In the genomic region with DNA sequence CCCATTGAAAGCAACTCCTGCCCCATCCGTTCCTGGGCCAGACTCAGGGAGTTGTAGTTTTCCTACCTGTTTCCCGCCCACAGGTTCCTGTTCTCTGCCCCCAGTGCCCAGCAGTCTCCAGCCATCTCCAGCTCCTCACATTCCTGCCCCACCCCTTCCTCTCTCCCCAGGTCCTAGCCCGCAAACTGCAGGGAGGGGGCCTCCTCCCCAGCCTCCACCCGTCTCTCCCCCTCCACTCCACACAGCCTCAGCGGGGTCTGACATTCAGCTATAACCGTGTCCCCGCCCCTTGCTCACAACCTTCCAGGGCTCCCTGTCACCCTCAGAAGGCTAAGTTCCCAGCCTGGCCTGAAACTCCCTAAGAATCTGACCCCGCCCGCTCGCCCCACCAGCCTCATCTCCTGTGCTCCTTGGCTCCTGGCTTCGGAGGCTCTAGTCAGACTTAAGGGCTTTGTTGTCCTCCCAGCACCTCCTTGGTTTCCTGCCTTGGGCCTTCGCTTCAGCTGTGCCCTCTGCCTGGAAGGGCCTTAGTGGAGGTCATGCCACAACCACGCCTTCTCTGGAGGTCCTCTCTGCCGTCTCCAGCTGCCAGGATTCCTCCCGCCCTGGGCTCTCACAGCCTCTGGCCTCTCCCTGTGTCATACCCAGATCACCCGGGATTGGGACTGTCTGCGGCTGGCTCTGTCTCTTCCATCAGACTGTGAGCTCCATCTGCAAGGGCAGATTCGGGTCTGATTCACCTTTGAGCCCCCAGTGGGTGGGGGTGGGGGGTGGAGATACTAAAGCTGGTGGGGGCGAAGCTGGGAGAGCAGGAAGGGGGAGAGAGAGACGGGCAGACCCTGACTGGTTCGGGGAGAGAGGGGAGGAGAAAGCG, we compare ENCODE assay signal across 8 cellular contexts. TPM values are rescaled to one million over a fixed set of nuclear protein-coding genes. Genes with fewer than 3 reads are reported as not detected.
DNase-seq lines count a peak whose midpoint lies in the region; ATAC-seq lines count a peak whose summit lies in the region.

No MANE protein-coding gene starts in this region.

- H3K4me3 ChIP-seq in iPS DF 6.9 (ENCODE audit: low read length) = peak overlapping the region; percentile 77; the same call in 1 of the 2 replicates

- no peaks in the 10 kb centered on the region for H3K36me3 ChIP-seq in iPS DF 6.9 (ENCODE audit: control insufficient read depth, insufficient read depth, low read length)

- peaks cover 4% of the 10 kb centered on the region for H3K4me1 ChIP-seq in iPS DF 6.9 (ENCODE audit: control insufficient read depth, insufficient read depth, low read length)

- no peaks in the 10 kb centered on the region for H3K9me3 ChIP-seq in iPS DF 6.9 (ENCODE audit: control insufficient read depth, insufficient read depth, low read length)

- no peak for ATAC-seq in GM21717 (IDR thresholded peaks at IDR 0.05; ENCODE audit: unreplicated experiment)

- H3K27ac ChIP-seq in iPS DF 6.9 (ENCODE audit: low read length) = no peak overlapping the region

- H3K27me3 ChIP-seq in iPS DF 6.9 (ENCODE audit: control insufficient read depth, insufficient read depth, low read length) = no peaks in the 10 kb centered on the region

- in situ Hi-C loops in Caki2 (cut with HindIII; ENCODE audit: low pct_unique_long_range_greater_than_20kb, low sequenced_read_pairs) = no loop called here

- WGBS in iPS DF 6.9 (ENCODE audit: insufficient coverage, insufficient read length) = no CpG with 5 or more reads among the region's 22 CpGs

- DNase-seq in Caki2 (ENCODE audit: low read depth) (peak; percentile 76), NCI-H1694 (lab: John Stamatoyannopoulos, UW) (peak; percentile 37), astrocyte of the hippocampus (ENCODE audit: low read depth, low spot score) (peak; percentile 68), iPS DF 6.9 (ENCODE audit: low read depth, low spot score) (peak; percentile 25), putamen (ENCODE audit: low spot score) (peak; percentile 60), NOMO-1 (lab: John Stamatoyannopoulos, UW; ENCODE audit: unreplicated experiment in 2 of 2) (no peak), NCI-H128 (lab: John Stamatoyannopoulos, UW; ENCODE audit: unreplicated experiment) (no peak)

RNA-seq across cellular contexts. Expression of a gene that starts 5.1 kb away (rescaled TPM):
- total RNA-seq in Caki2 (2014; rRNA removed; shearing (Covaris generic); ENCODE audit: low replicate concordance) = 2.1 and 4.9 TPM in 2 replicates

RNA-seq across cellular contexts. Expression of a gene that starts 35.8 kb away (rescaled TPM):
- not detected in 2 replicates for total RNA-seq in Caki2 (2014; rRNA removed; shearing (Covaris generic); ENCODE audit: low replicate concordance)

RNA-seq across cellular contexts. Expression of a gene that starts 41.4 kb away (rescaled TPM):
- total RNA-seq in Caki2 (2014; rRNA removed; shearing (Covaris generic); ENCODE audit: low replicate concordance) = not detected in 2 replicates

RNA-seq across cellular contexts. Expression of a gene that starts 57.8 kb away (rescaled TPM):
- not detected in 2 replicates for total RNA-seq in Caki2 (2014; rRNA removed; shearing (Covaris generic); ENCODE audit: low replicate concordance)

Comparison
In these comparisons a context has a peak if more than half of its experiments do, and no peak if none do; other contexts are left out.
1. DNase-seq: peak in Caki2 (single experiment), NCI-H1694 (single experiment), astrocyte of the hippocampus (single experiment), iPS DF 6.9 (single experiment) and putamen (single experiment); none in NOMO-1 (0 of 2) and NCI-H128 (single experiment).